In the genomic region with DNA sequence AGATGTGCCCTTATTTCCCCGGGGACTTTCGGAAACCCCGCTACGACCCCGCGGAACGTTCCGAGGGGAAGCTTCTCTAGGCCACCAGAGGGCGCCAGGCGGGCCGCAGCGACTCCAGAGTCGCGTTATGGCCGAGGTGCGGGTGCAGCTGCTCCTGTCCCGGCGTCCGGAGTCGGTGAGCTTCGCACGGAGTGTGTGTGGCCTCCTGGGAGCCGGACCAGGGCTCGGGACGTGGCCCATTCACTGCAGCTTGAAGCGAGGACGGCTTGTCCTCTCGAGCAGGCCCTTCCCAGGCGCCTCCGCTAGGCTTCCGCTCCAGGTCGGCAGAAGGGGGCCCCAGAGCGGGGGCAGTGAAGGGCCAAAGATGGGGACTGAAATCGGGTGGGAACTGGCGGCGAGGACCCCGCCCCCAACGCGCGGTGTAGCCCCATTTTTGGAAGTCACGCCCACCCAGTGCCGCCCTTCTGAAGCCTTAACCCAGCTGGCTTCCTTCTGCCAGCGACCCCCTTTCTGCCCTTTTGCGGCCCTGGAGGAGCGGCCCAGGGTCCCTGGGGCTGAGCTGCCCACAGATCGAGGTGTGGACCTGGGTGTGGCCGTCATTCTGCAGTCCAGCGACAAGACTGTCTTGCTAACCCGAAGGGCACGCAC, we compare ENCODE assay signal across 1 cellular context.
TF ChIP-seq lines count a peak whose summit lies in the region.

A gene with protein sequence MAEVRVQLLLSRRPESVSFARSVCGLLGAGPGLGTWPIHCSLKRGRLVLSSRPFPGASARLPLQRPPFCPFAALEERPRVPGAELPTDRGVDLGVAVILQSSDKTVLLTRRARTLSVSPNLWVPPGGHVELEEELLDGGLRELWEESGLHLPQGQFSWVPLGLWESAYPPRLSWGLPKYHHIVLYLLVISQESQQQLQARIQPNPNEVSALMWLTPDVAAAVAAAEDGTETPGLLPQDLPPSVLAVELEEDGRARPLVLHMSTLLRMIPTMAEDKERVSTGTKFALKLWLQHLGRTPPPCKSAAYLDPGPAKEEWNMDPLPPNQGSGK (plus strand): TSS at position 117 of the 648 bp plus-strand sequence. CDS start 11 bp downstream, at position 128.

TF ChIP-seq in SK-N-SH, 30 proteins besides CTCF, POLR2A, EP300 and RAD21 (continued from another document):
- TF ChIP-seq CHD2 (IDR thresholded peaks at IDR 0.05; ENCODE audit: low read length, partially characterized antibody), result peak; percentile 41
- TF ChIP-seq POLR2AphosphoS5 (IDR thresholded peaks at IDR 0.05; ENCODE audit: low read depth, low read length), result peak; percentile 51; the same call in 1 of the 2 replicates
- TF ChIP-seq, protein P1, sequence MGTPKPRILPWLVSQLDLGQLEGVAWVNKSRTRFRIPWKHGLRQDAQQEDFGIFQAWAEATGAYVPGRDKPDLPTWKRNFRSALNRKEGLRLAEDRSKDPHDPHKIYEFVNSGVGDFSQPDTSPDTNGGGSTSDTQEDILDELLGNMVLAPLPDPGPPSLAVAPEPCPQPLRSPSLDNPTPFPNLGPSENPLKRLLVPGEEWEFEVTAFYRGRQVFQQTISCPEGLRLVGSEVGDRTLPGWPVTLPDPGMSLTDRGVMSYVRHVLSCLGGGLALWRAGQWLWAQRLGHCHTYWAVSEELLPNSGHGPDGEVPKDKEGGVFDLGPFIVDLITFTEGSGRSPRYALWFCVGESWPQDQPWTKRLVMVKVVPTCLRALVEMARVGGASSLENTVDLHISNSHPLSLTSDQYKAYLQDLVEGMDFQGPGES (IDR thresholded peaks at IDR 0.05; ENCODE audit: low read depth, low read length), result no peak
- TF ChIP-seq GATA2 (CRISPR knock-in tag; IDR thresholded peaks at IDR 0.05), result no peak
- peak; percentile 75; the same call in 1 of the 2 replicates for TF ChIP-seq SIN3A (IDR thresholded peaks at IDR 0.05; ENCODE audit: borderline replicate concordance, low read depth, low read length)
- peak; percentile 75 for TF ChIP-seq SMC3 (IDR thresholded peaks at IDR 0.05; ENCODE audit: low read depth, low read length)
- no peak for TF ChIP-seq FOSL2 (IDR thresholded peaks at IDR 0.05; ENCODE audit: borderline replicate concordance, low read depth)
- peak; percentile 80 for TF ChIP-seq YY1 (IDR thresholded peaks at IDR 0.05; ENCODE audit: low read depth)
- no peak for TF ChIP-seq NFIC (IDR thresholded peaks at IDR 0.05; ENCODE audit: borderline replicate concordance)
- TF ChIP-seq, protein P2, sequence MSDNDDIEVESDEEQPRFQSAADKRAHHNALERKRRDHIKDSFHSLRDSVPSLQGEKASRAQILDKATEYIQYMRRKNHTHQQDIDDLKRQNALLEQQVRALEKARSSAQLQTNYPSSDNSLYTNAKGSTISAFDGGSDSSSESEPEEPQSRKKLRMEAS (IDR thresholded peaks at IDR 0.05; ENCODE audit: low read depth), result peak; percentile 66; the same call in 1 of the 2 replicates
- TF ChIP-seq, protein P3, sequence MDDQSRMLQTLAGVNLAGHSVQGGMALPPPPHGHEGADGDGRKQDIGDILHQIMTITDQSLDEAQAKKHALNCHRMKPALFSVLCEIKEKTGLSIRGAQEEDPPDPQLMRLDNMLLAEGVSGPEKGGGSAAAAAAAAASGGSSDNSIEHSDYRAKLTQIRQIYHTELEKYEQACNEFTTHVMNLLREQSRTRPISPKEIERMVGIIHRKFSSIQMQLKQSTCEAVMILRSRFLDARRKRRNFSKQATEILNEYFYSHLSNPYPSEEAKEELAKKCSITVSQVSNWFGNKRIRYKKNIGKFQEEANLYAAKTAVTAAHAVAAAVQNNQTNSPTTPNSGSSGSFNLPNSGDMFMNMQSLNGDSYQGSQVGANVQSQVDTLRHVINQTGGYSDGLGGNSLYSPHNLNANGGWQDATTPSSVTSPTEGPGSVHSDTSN (IDR thresholded peaks at IDR 0.05), result no peak; the same call in 1 of the 2 replicates
- TF ChIP-seq FOXM1 (IDR thresholded peaks at IDR 0.05; ENCODE audit: low read depth), result no peak
- no peak for TF ChIP-seq NRF1 (IDR thresholded peaks at IDR 0.05; ENCODE audit: low read depth, low read length)
- TF ChIP-seq RXRA (IDR thresholded peaks at IDR 0.05; ENCODE audit: borderline replicate concordance, low read depth), result no peak
- TF ChIP-seq FOXJ3 (CRISPR knock-in tag; IDR thresholded peaks at IDR 0.05), result no peak
- no peak for TF ChIP-seq TCF12 (IDR thresholded peaks at IDR 0.05)
- peak; percentile 64 for TF ChIP-seq TAF1 (IDR thresholded peaks at IDR 0.05; ENCODE audit: borderline replicate concordance, low read depth, low read length)
- TF ChIP-seq RCOR1 (IDR thresholded peaks at IDR 0.05; ENCODE audit: low read length), result no peak
- TF ChIP-seq GABPA (IDR thresholded peaks at IDR 0.05; ENCODE audit: low read depth), result peak; percentile 10; the same call in 1 of the 2 replicates
- TF ChIP-seq EZH2phosphoT487 (IDR thresholded peaks at IDR 0.05; ENCODE audit: borderline replicate concordance, low read depth), result no peak
- TF ChIP-seq, protein P4, sequence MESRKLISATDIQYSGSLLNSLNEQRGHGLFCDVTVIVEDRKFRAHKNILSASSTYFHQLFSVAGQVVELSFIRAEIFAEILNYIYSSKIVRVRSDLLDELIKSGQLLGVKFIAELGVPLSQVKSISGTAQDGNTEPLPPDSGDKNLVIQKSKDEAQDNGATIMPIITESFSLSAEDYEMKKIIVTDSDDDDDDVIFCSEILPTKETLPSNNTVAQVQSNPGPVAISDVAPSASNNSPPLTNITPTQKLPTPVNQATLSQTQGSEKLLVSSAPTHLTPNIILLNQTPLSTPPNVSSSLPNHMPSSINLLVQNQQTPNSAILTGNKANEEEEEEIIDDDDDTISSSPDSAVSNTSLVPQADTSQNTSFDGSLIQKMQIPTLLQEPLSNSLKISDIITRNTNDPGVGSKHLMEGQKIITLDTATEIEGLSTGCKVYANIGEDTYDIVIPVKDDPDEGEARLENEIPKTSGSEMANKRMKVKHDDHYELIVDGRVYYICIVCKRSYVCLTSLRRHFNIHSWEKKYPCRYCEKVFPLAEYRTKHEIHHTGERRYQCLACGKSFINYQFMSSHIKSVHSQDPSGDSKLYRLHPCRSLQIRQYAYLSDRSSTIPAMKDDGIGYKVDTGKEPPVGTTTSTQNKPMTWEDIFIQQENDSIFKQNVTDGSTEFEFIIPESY (IDR thresholded peaks at IDR 0.05; ENCODE audit: borderline replicate concordance, low read depth), result no peak
- TF ChIP-seq, protein P5, sequence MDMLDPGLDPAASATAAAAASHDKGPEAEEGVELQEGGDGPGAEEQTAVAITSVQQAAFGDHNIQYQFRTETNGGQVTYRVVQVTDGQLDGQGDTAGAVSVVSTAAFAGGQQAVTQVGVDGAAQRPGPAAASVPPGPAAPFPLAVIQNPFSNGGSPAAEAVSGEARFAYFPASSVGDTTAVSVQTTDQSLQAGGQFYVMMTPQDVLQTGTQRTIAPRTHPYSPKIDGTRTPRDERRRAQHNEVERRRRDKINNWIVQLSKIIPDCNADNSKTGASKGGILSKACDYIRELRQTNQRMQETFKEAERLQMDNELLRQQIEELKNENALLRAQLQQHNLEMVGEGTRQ (IDR thresholded peaks at IDR 0.05; ENCODE audit: borderline replicate concordance, low read depth, low read length), result no peak
- peak; percentile 55; the same call in 1 of the 2 replicates for TF ChIP-seq MXI1 (IDR thresholded peaks at IDR 0.05; ENCODE audit: low read depth, low read length)
